8 cellular contexts compared by ENCODE assay signal in the genomic region with DNA sequence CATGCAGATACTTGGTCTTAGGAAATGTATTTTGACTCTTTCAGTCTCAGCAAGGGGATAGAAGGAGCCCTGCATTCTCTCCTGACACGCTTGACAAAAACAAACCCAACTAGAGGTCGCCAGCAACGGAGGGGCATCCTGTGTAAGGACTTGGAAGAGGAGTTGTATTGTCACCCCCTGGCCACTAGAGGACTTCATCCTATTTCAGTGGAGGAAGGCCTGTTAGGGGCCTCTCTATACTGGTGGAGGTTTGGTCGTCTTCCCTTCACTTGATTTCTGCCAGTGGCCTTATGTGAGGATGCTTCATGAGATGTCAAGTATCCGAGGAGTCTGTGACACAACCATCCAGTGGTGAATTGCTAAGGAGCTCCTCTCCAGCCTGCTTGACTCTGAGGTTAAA.
A peak's percentile ranks its signal among the peaks of the same experiment; 100 is the strongest.
DNase-seq lines count a peak whose midpoint lies in the region; ATAC-seq and TF ChIP-seq lines count a peak whose summit lies in the region.

No MANE protein-coding gene starts in this region.

- 72% methylated on average over 5 of the region's 5 CpGs for WGBS in right cardiac atrium
- WGBS in lower leg skin, 2 donors, result 73% methylated on average over 5 of the region's 5 CpGs

- peak overlapping the region in 4 of 7 donors; percentile 26 to 89 (median 74) for H3K27ac Mint-ChIP-seq in CD14-positive monocyte

- peaks cover 0 to 2% (median 0%) of the 10 kb centered on the region in 3 donors for H3K27me3 Mint-ChIP-seq in CD14-positive monocyte (ENCODE audit: low read depth in 3 of 3)

- TF ChIP-seq CTCF in CD14-positive monocyte (IDR thresholded peaks at IDR 0.05), result peak; percentile 54
- TF ChIP-seq CTCF in lower leg skin (IDR thresholded peaks at IDR 0.05), result no peak

- no peak for DNase-seq in CD14-positive monocyte (ENCODE audit: low spot score)
- peak; percentile 32 for DNase-seq in GM19240 (ENCODE audit: insufficient read length, low spot score)
- DNase-seq in RPMI7951 (ENCODE audit: low read depth), result peak; percentile 37
- DNase-seq in right cardiac atrium, result peak in 1 of 3 donors; percentile 37
- no peak for DNase-seq in NCI-H187 (lab: John Stamatoyannopoulos, UW)
- DNase-seq in NCI-H1417 treated with DMSO at 0.1 percent for 48 hours (lab: John Stamatoyannopoulos, UW), result no peak
- no peak for DNase-seq in GDM1 (lab: John Stamatoyannopoulos, UW)
- no peak for DNase-seq in lower leg skin (ENCODE audit: low spot score in 2 of 2)

- H3K4me1 Mint-ChIP-seq in CD14-positive monocyte, result peaks cover 26% of the 10 kb centered on the region

- no peak overlapping the region for H3K4me3 Mint-ChIP-seq in CD14-positive monocyte

- no peak for TF ChIP-seq POLR2A in lower leg skin (IDR thresholded peaks at IDR 0.05)

- peak overlapping the region; percentile 60 for H3K27ac ChIP-seq in right cardiac atrium (ENCODE audit: low read length)

- H3K4me3 ChIP-seq in right cardiac atrium (ENCODE audit: low read length), result no peak overlapping the region
- no peak overlapping the region for H3K4me3 ChIP-seq in lower leg skin (ENCODE audit: low read depth, poor library complexity, severe bottlenecking)

- ATAC-seq in right cardiac atrium, result no peak

- H3K9me3 ChIP-seq in right cardiac atrium (ENCODE audit: control insufficient read depth, low read length), result no peaks in the 10 kb centered on the region

- H3K36me3 Mint-ChIP-seq in CD14-positive monocyte, result no peaks in the 10 kb centered on the region

- intact Hi-C loops in CD14-positive monocyte (cut with micrococcal nuclease), result no loop called here
- intact Hi-C loops in right cardiac atrium (cut with DNase I), result no loop called here
- intact Hi-C loops in lower leg skin (cut with DNase I; ENCODE audit: low total_unique reads), result no loop called here

- peaks cover 0 to 3% (median 0%) of the 10 kb centered on the region in 7 donors for H3K9me3 Mint-ChIP-seq in CD14-positive monocyte

- no peaks in the 10 kb centered on the region for H3K27me3 ChIP-seq in right cardiac atrium (ENCODE audit: control insufficient read depth, insufficient read depth)

- peaks cover 9% of the 10 kb centered on the region for H3K4me1 ChIP-seq in right cardiac atrium (ENCODE audit: control insufficient read depth, insufficient read depth, low read length)

Comparison
In these comparisons a context has a peak if more than half of its experiments do, and no peak if none do; other contexts are left out.
1. DNase-seq: peak in GM19240 (single experiment) and RPMI7951 (single experiment); none in CD14-positive monocyte (single experiment), NCI-H187 (0 of 2), NCI-H1417 treated with DMSO at 0.1 percent for 48 hours (single experiment), GDM1 (single experiment) and lower leg skin (0 of 2).